Comparison of ENCODE assay signal across 8 cellular contexts in genomic region chr12:70317781-70318180, GRCh38. TPM values are rescaled to one million over a fixed set of nuclear protein-coding genes. Genes with fewer than 3 reads are reported as not detected.
DNase-seq lines count a peak whose midpoint lies in the region; ATAC-seq, FAIRE-seq and TF ChIP-seq lines count a peak whose summit lies in the region.

No MANE protein-coding gene starts in this region.

- H3K4me3 ChIP-seq in hepatocyte: no peak overlapping the region

- no peaks in the 10 kb centered on the region for H3K27me3 Mint-ChIP-seq in natural killer cell treated with Interleukin-12 subunit alpha and Interleukin-12 subunit beta and Interleukin-15 and Interleukin-18, amount 100 ng/mL, for 72 hours

- H3K79me2 ChIP-seq in hepatocyte: peaks cover 67% of the 10 kb centered on the region

- H3K9me3 ChIP-seq in hepatocyte (ENCODE audit: low read depth): no peaks in the 10 kb centered on the region

- no peaks in the 10 kb centered on the region for H3K9me3 Mint-ChIP-seq in natural killer cell treated with Interleukin-12 subunit alpha and Interleukin-12 subunit beta and Interleukin-15 and Interleukin-18, amount 100 ng/mL, for 72 hours

- no peak overlapping the region for H2AFZ ChIP-seq in hepatocyte

- H3K4me1 ChIP-seq in hepatocyte (ENCODE audit: insufficient read depth): no peaks in the 10 kb centered on the region

- WGBS in hepatocyte (ENCODE audit: low lambda C conversion rate, missing lambda C conversion rate): 96% methylated on average over 3 of the region's 3 CpGs

- peak; percentile 88 for FAIRE-seq in GM19239 (lab: Jason Lieb, UNC)

- no peaks in the 10 kb centered on the region for H3K9me2 ChIP-seq in hepatocyte (replicated peaks; ENCODE audit: insufficient read depth)

- DNase-seq in GM19239 (ENCODE audit: insufficient read length, low spot score) (no peak), NOMO-1 (lab: John Stamatoyannopoulos, UW; ENCODE audit: unreplicated experiment in 2 of 2) (peak; percentile 9 to 77), AG20443 (ENCODE audit: low spot score) (no peak), hepatocyte (ENCODE audit: low spot score) (no peak), NCI-H1092 (lab: John Stamatoyannopoulos, UW) (no peak)
- no peak for DNase-seq in natural killer cell treated with Interleukin-12 subunit alpha and Interleukin-12 subunit beta and Interleukin-15 and Interleukin-18, amount 100 ng/mL, for 72 hours (ENCODE audit: low spot score)

- peaks cover 26 to 30% of the 10 kb centered on the region in 2 donors for H3K4me1 Mint-ChIP-seq in natural killer cell treated with Interleukin-12 subunit alpha and Interleukin-12 subunit beta and Interleukin-15 and Interleukin-18, amount 100 ng/mL, for 72 hours (ENCODE audit: low read depth in 2 of 2)

- H3K36me3 ChIP-seq in hepatocyte (replicated peaks; ENCODE audit: insufficient read depth, low read depth): no peaks in the 10 kb centered on the region

- peak; percentile 96 for ATAC-seq in HG02884 (IDR thresholded peaks at IDR 0.05; ENCODE audit: unreplicated experiment)
- peak in 1 of 2 donors; percentile 62 for ATAC-seq in natural killer cell treated with Interleukin-12 subunit alpha and Interleukin-12 subunit beta and Interleukin-15 and Interleukin-18, amount 100 ng/mL, for 72 hours
- ATAC-seq in SK-N-SH treated with all-trans-retinoic acid at 6 μM for 48 hours: no peak

- H3K27ac Mint-ChIP-seq in natural killer cell treated with Interleukin-12 subunit alpha and Interleukin-12 subunit beta and Interleukin-15 and Interleukin-18, amount 100 ng/mL, for 72 hours: no peak overlapping the region

- no peak overlapping the region for H3K27ac ChIP-seq in hepatocyte

- no peak overlapping the region for H3K4me2 ChIP-seq in hepatocyte

- no peaks in the 10 kb centered on the region for H3K27me3 ChIP-seq in hepatocyte

- peak overlapping the region; percentile 55 for H3K4me3 Mint-ChIP-seq in natural killer cell treated with Interleukin-12 subunit alpha and Interleukin-12 subunit beta and Interleukin-15 and Interleukin-18, amount 100 ng/mL, for 72 hours

- no peaks in the 10 kb centered on the region for H3K36me3 Mint-ChIP-seq in natural killer cell treated with Interleukin-12 subunit alpha and Interleukin-12 subunit beta and Interleukin-15 and Interleukin-18, amount 100 ng/mL, for 72 hours

- no peak for TF ChIP-seq CTCF in hepatocyte (IDR thresholded peaks at IDR 0.05; ENCODE audit: poor library complexity)

- peaks cover 7% of the 10 kb centered on the region for H4K20me1 ChIP-seq in hepatocyte (ENCODE audit: insufficient read depth, poor library complexity, severe bottlenecking)

TF ChIP-seq in SK-N-SH treated with all-trans-retinoic acid at 6 μM for 48 hours, 23 proteins besides CTCF, POLR2A, EP300 and RAD21:
- TF ChIP-seq, protein P1, sequence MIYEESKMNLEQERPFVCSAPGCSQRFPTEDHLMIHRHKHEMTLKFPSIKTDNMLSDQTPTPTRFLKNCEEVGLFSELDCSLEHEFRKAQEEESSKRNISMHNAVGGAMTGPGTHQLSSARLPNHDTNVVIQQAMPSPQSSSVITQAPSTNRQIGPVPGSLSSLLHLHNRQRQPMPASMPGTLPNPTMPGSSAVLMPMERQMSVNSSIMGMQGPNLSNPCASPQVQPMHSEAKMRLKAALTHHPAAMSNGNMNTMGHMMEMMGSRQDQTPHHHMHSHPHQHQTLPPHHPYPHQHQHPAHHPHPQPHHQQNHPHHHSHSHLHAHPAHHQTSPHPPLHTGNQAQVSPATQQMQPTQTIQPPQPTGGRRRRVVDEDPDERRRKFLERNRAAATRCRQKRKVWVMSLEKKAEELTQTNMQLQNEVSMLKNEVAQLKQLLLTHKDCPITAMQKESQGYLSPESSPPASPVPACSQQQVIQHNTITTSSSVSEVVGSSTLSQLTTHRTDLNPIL (CRISPR knock-in tag; IDR thresholded peaks at IDR 0.05; ENCODE audit: low read depth): no peak
- no peak for TF ChIP-seq ARNTL (CRISPR knock-in tag; IDR thresholded peaks at IDR 0.05; ENCODE audit: borderline replicate concordance, low read depth)
- no peak for TF ChIP-seq ESRRG (CRISPR knock-in tag; IDR thresholded peaks at IDR 0.05)
- TF ChIP-seq, protein P2, sequence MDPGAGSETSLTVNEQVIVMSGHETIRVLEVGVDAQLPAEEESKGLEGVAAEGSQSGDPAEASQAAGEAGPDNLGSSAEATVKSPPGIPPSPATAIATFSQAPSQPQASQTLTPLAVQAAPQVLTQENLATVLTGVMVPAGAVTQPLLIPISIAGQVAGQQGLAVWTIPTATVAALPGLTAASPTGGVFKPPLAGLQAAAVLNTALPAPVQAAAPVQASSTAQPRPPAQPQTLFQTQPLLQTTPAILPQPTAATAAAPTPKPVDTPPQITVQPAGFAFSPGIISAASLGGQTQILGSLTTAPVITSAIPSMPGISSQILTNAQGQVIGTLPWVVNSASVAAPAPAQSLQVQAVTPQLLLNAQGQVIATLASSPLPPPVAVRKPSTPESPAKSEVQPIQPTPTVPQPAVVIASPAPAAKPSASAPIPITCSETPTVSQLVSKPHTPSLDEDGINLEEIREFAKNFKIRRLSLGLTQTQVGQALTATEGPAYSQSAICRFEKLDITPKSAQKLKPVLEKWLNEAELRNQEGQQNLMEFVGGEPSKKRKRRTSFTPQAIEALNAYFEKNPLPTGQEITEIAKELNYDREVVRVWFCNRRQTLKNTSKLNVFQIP (CRISPR knock-in tag; IDR thresholded peaks at IDR 0.05; ENCODE audit: borderline replicate concordance, low read depth): no peak
- TF ChIP-seq PPARA (CRISPR knock-in tag; IDR thresholded peaks at IDR 0.05; ENCODE audit: borderline replicate concordance): no peak

RNA-seq across cellular contexts. Expression of gene KCNMB4, which starts 48.3 kb away (rescaled TPM):
- total RNA-seq in natural killer cell treated with Interleukin-12 subunit alpha and Interleukin-12 subunit beta and Interleukin-15 and Interleukin-18, amount 100 ng/mL, for 72 hours: under 1 TPM in 1 of 2 donors, not detected in 1; 0.26 TPM
- total RNA-seq in hepatocyte: 4.6 and 9.2 TPM in 2 replicates
- 4.3 TPM in 2 replicates for polyA plus RNA-seq in hepatocyte

Comparison
In these comparisons a context has a peak if more than half of its experiments do, and no peak if none do; other contexts are left out.
1. DNase-seq: peak in NOMO-1 (2 of 2); none in GM19239 (single experiment), natural killer cell treated with Interleukin-12 subunit alpha and Interleukin-12 subunit beta and Interleukin-15 and Interleukin-18, amount 100 ng/mL, for 72 hours (single experiment), AG20443 (single experiment), hepatocyte (single experiment) and NCI-H1092 (single experiment).